In genomic region chr1:11116318-11116717, GRCh38 we compare ENCODE assay signal across 2 cellular contexts.
TF ChIP-seq lines count a peak whose summit lies in the region.

No MANE protein-coding gene starts in this region.

TF ChIP-seq in HepG2, 621 proteins besides CTCF, POLR2A, EP300 and RAD21:
- TF ChIP-seq ZFP36L2 (CRISPR knock-in tag; IDR thresholded peaks at IDR 0.05) (no peak), ZNF121 (CRISPR knock-in tag; IDR thresholded peaks at IDR 0.05) (peak; percentile 51; the same call in 1 of the 2 replicates)

TF ChIP-seq in WTC11, 78 proteins besides CTCF, POLR2A, EP300 and RAD21:
- TF ChIP-seq AR (CRISPR knock-in tag; IDR thresholded peaks at IDR 0.05) (no peak), E2F1 (CRISPR knock-in tag; IDR thresholded peaks at IDR 0.05) (no peak), ZNF121 (CRISPR knock-in tag; IDR thresholded peaks at IDR 0.05) (peak; percentile 80), NFATC4 (CRISPR knock-in tag; IDR thresholded peaks at IDR 0.05) (no peak)
